21 cellular contexts compared by ENCODE assay signal in genomic region chr13:111017755-111018487, GRCh38.
"Had no signal": no experiment of that assay in that cellular context is flagged by ENCODE, and none has a peak within 500 bp of the region (broad histone marks: within the 10 kb centered on the region; RNA-seq: fewer than 3 reads in every experiment).

No MANE protein-coding gene starts in this region.

- H3K4me3 ChIP-seq: left ventricle myocardium inferior, lung, ovary, right atrium auricular region, right lobe of liver, smooth muscle cell, suprapubic skin, thoracic aorta, tibial artery, upper lobe of right lung had no signal

- H3K4me1 ChIP-seq: left ventricle myocardium inferior, right atrium auricular region, right lobe of liver, suprapubic skin, tibial artery, upper lobe of right lung had no signal

- H3K4me2 ChIP-seq: smooth muscle cell had no signal

- H3K27ac ChIP-seq: left ventricle myocardium inferior, ovary, right atrium auricular region, right lobe of liver, suprapubic skin, thoracic aorta, tibial artery, upper lobe of right lung had no signal

- H3K36me3 ChIP-seq: left ventricle myocardium inferior, ovary, right atrium auricular region, right lobe of liver, suprapubic skin, thoracic aorta, tibial artery, upper lobe of right lung had no signal

- DNase-seq: hypothalamus; immature natural killer cell; kidney; left ventricle myocardium inferior; mesendoderm; naive thymus-derived CD4-positive, alpha-beta T cell; ovary; right lobe of liver; stimulated activated CD4-positive, alpha-beta T cell treated with anti-CD3 and anti-CD28 coated beads, Interleukin-1b, Interleukin-23, amount 100 ng/mL, for 48 hours; stimulated activated CD4-positive, alpha-beta T cell treated with anti-CD3 and anti-CD28 coated beads, Interleukin-2, amount 100 ng/mL, for 48 hours; stimulated activated CD4-positive, alpha-beta T cell treated with anti-CD3 and anti-CD28 coated beads, Interleukin-4, amount 100 ng/mL, for 4 hours; stimulated activated CD8-positive, alpha-beta memory T cell treated with anti-CD3 and anti-CD28 coated beads, Interleukin-4, amount 100 ng/mL, for 48 hours; stimulated activated naive CD8-positive, alpha-beta T cell treated with anti-CD3 and anti-CD28 coated beads, Interleukin-15, Interleukin-2, amounts not matched to agents 100 U/mL and 50 U/mL, for 24 hours; tibial artery; trophoblast cell; upper lobe of right lung had no signal
